1 cellular context compared by ENCODE assay signal in the genomic region with DNA sequence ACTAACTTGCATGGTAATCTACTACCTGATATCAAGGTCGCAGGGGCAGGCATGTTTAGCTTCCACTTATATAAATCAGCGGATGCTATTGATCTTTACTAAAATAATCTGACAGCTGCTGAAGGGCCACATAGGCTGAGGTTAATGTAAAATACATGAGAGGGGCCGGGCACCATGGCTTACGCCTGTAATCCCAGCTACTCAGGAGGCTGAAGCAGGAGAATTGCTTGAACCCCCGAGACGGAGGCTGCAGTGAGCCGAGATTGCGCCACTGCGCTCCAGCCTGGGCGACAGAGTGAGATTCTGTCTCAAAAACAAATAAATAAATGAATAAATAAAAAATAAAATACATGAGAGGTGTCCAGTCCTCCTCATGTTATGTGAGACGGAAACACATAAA.
TF ChIP-seq lines count a peak whose summit lies in the region.

No MANE protein-coding gene starts in this region.

TF ChIP-seq in GM23338, 12 proteins besides CTCF, POLR2A, EP300 and RAD21 (continued from another document):
- TF ChIP-seq, protein P1, sequence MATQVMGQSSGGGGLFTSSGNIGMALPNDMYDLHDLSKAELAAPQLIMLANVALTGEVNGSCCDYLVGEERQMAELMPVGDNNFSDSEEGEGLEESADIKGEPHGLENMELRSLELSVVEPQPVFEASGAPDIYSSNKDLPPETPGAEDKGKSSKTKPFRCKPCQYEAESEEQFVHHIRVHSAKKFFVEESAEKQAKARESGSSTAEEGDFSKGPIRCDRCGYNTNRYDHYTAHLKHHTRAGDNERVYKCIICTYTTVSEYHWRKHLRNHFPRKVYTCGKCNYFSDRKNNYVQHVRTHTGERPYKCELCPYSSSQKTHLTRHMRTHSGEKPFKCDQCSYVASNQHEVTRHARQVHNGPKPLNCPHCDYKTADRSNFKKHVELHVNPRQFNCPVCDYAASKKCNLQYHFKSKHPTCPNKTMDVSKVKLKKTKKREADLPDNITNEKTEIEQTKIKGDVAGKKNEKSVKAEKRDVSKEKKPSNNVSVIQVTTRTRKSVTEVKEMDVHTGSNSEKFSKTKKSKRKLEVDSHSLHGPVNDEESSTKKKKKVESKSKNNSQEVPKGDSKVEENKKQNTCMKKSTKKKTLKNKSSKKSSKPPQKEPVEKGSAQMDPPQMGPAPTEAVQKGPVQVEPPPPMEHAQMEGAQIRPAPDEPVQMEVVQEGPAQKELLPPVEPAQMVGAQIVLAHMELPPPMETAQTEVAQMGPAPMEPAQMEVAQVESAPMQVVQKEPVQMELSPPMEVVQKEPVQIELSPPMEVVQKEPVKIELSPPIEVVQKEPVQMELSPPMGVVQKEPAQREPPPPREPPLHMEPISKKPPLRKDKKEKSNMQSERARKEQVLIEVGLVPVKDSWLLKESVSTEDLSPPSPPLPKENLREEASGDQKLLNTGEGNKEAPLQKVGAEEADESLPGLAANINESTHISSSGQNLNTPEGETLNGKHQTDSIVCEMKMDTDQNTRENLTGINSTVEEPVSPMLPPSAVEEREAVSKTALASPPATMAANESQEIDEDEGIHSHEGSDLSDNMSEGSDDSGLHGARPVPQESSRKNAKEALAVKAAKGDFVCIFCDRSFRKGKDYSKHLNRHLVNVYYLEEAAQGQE (IDR thresholded peaks at IDR 0.05; ENCODE audit: unreplicated experiment) = no peak
- TF ChIP-seq POLR2AphosphoS5 (IDR thresholded peaks at IDR 0.05; ENCODE audit: low read depth) = no peak
